In genomic region chr20:36154696-36155628, GRCh38 we compare ENCODE assay signal across 7 cellular contexts. TPM values are rescaled to one million over a fixed set of nuclear protein-coding genes. Genes with fewer than 3 reads are reported as not detected.
DNase-seq lines count a peak whose midpoint lies in the region; ATAC-seq and TF ChIP-seq lines count a peak whose summit lies in the region.

Gene EPB41L1 (plus strand): TSS chr20:36154740. CDS start chr20:36173778, 19,038 bp downstream.

- H2AFZ ChIP-seq in GM23248 = peak within 1 kb of the TSS; percentile 93

- H3K9ac ChIP-seq in GM23248 = peak within 1 kb of the TSS; percentile 80

- H3K4me2 ChIP-seq in GM23248 (ENCODE audit: unreplicated experiment) = peak within 1 kb of the TSS; percentile 90

- no peaks in the 10 kb centered on the region for H3K9me2 ChIP-seq in GM23248 (ENCODE audit: insufficient read depth)

- no peaks in the 10 kb centered on the region for H3K27me3 ChIP-seq in GM23248 (replicated peaks; ENCODE audit: insufficient read depth)

- TF ChIP-seq CTCF in fibroblast of mammary gland (conservative IDR thresholded peaks at IDR 0.05; ENCODE audit: control insufficient read depth, insufficient read depth, low read depth, low read length) = no peak
- TF ChIP-seq CTCF in nephron (IDR thresholded peaks at IDR 0.05; ENCODE audit: unreplicated experiment in 3 of 3) = no peak

- peaks cover 3% of the 10 kb centered on the region; the same call in 1 of the 2 replicates for H3K4me1 ChIP-seq in GM23248 (ENCODE audit: insufficient read depth)

- H3K27ac Mint-ChIP-seq in nephron = peak within 1 kb of the TSS; percentile 66 to 89 (median 78)

- H3K9me3 ChIP-seq in GM23248 (ENCODE audit: low read depth) = no peaks in the 10 kb centered on the region

- ATAC-seq in SK-N-SH treated with all-trans-retinoic acid at 6 μM for 48 hours (peak; percentile 48), HG02610 (IDR thresholded peaks at IDR 0.05; ENCODE audit: unreplicated experiment) (no peak)

- peak; percentile 63 for DNase-seq in GM23248
- no peak for DNase-seq in fibroblast of mammary gland (ENCODE audit: low read depth)
- no peak for DNase-seq in cerebellar nuclear complex (lab: John Stamatoyannopoulos, UW)
- no peak for DNase-seq in NCI-H1930 (lab: John Stamatoyannopoulos, UW)

- H3K4me3 Mint-ChIP-seq in nephron = peak within 1 kb of the TSS; percentile 85 to 91 (median 89)

- H3K36me3 ChIP-seq in GM23248 (ENCODE audit: low read depth) = no peaks in the 10 kb centered on the region

- H3K9me3 Mint-ChIP-seq in nephron = no peaks in the 10 kb centered on the region

- no peaks in the 10 kb centered on the region for H4K20me1 ChIP-seq in GM23248 (ENCODE audit: insufficient read depth)

- WGBS in GM23248 (ENCODE audit: low coverage in 1 of 2, low lambda C conversion rate in 2 of 2, missing lambda C conversion rate in 2 of 2), 2 experiments = 5 to 11% methylated on average over 17 to 38 of the region's 51 CpGs

- no peaks in the 10 kb centered on the region for H3K36me3 Mint-ChIP-seq in nephron (ENCODE audit: low read depth)

- peaks cover 30% of the 10 kb centered on the region for H3K4me1 Mint-ChIP-seq in nephron

- no peaks in the 10 kb centered on the region for H3K79me2 ChIP-seq in GM23248 (ENCODE audit: insufficient read depth)

- peak within 1 kb of the TSS; percentile 86 for H3K4me3 ChIP-seq in GM23248
- peak within 1 kb of the TSS; percentile 52 for H3K4me3 ChIP-seq in fibroblast of mammary gland (ENCODE audit: control insufficient read depth, low read depth, low read length)

- no peaks in the 10 kb centered on the region for H3F3A ChIP-seq in GM23248 (ENCODE audit: insufficient read depth)

- no peaks in the 10 kb centered on the region for H3K27me3 Mint-ChIP-seq in nephron (ENCODE audit: low read depth)

- in situ Hi-C loops in GM23248 (cut with MboI) = no loop called here

- H3K27ac ChIP-seq in GM23248 = no peak within 1 kb of the TSS

TF ChIP-seq in SK-N-SH treated with all-trans-retinoic acid at 6 μM for 48 hours, 23 proteins besides CTCF, POLR2A, EP300 and RAD21:
- TF ChIP-seq GLIS3 (CRISPR knock-in tag; IDR thresholded peaks at IDR 0.05) = no peak
- TF ChIP-seq PPARA (CRISPR knock-in tag; IDR thresholded peaks at IDR 0.05; ENCODE audit: borderline replicate concordance) = no peak
- TF ChIP-seq ZNF8 (CRISPR knock-in tag; IDR thresholded peaks at IDR 0.05) = no peak
- no peak for TF ChIP-seq RARB (CRISPR knock-in tag; IDR thresholded peaks at IDR 0.05)
- TF ChIP-seq BACH2 (CRISPR knock-in tag; IDR thresholded peaks at IDR 0.05; ENCODE audit: borderline replicate concordance) = no peak
- TF ChIP-seq ESRRG (CRISPR knock-in tag; IDR thresholded peaks at IDR 0.05) = no peak
- no peak for TF ChIP-seq TOX (CRISPR knock-in tag; IDR thresholded peaks at IDR 0.05; ENCODE audit: borderline replicate concordance)
- TF ChIP-seq CSRNP3 (CRISPR knock-in tag; IDR thresholded peaks at IDR 0.05) = no peak
- no peak for TF ChIP-seq TCF4 (CRISPR knock-in tag; IDR thresholded peaks at IDR 0.05; ENCODE audit: borderline replicate concordance)
- no peak for TF ChIP-seq POU6F1 (CRISPR knock-in tag; IDR thresholded peaks at IDR 0.05; ENCODE audit: borderline replicate concordance, low read depth)
- TF ChIP-seq, protein P1, sequence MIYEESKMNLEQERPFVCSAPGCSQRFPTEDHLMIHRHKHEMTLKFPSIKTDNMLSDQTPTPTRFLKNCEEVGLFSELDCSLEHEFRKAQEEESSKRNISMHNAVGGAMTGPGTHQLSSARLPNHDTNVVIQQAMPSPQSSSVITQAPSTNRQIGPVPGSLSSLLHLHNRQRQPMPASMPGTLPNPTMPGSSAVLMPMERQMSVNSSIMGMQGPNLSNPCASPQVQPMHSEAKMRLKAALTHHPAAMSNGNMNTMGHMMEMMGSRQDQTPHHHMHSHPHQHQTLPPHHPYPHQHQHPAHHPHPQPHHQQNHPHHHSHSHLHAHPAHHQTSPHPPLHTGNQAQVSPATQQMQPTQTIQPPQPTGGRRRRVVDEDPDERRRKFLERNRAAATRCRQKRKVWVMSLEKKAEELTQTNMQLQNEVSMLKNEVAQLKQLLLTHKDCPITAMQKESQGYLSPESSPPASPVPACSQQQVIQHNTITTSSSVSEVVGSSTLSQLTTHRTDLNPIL (CRISPR knock-in tag; IDR thresholded peaks at IDR 0.05; ENCODE audit: low read depth) = no peak
- no peak for TF ChIP-seq OSR1 (CRISPR knock-in tag; IDR thresholded peaks at IDR 0.05)
- TF ChIP-seq SNAI2 (CRISPR knock-in tag; IDR thresholded peaks at IDR 0.05) = no peak
- TF ChIP-seq ZFP3 (CRISPR knock-in tag; IDR thresholded peaks at IDR 0.05) = no peak
- no peak for TF ChIP-seq ZNF70 (CRISPR knock-in tag; IDR thresholded peaks at IDR 0.05)
- no peak for TF ChIP-seq ZFP30 (CRISPR knock-in tag; IDR thresholded peaks at IDR 0.05)
- TF ChIP-seq PATZ1 (CRISPR knock-in tag; IDR thresholded peaks at IDR 0.05; ENCODE audit: borderline replicate concordance) = no peak

RNA-seq across cellular contexts. Expression of gene EPB41L1, which starts in this region (rescaled TPM):
- total RNA-seq in GM23248 (2014; rRNA removed; shearing (Covaris generic)) = 16.2 and 19.2 TPM in 2 replicates
- 15.4 and 17.0 TPM in 2 replicates for polyA plus RNA-seq in GM23248 (2016; fragmentation: Nextera tagmentation; extraction: Ambion mirVana)
